In genomic region chr17:47652570-47652969, GRCh38 we compare ENCODE assay signal across 14 cellular contexts. TPM values are rescaled to one million over a fixed set of nuclear protein-coding genes. Genes with fewer than 3 reads are reported as not detected.
DNase-seq lines count a peak whose midpoint lies in the region; ATAC-seq, FAIRE-seq and TF ChIP-seq lines count a peak whose summit lies in the region.
"Had no signal": no experiment of that assay in that cellular context is flagged by ENCODE, and none has a peak within 500 bp of the region (broad histone marks: within the 10 kb centered on the region; RNA-seq: fewer than 3 reads in every experiment).

No MANE protein-coding gene starts in this region.

- POLR2A ChIA-PET in CD8-positive, alpha-beta memory T cell (lab: Charles Lee): no interaction called here

- no peak for TF ChIP-seq CTCF in astrocyte (IDR thresholded peaks at IDR 0.05; ENCODE audit: insufficient read depth, low read depth, low read length)

- no peak overlapping the region for H3K27ac ChIP-seq in CD8-positive, alpha-beta memory T cell (ENCODE audit: low read depth, low read length)
- H3K27ac ChIP-seq in Karpas-422 (ENCODE audit: low read length) (no peak overlapping the region), astrocyte (ENCODE audit: low read depth, low read length) (no peak overlapping the region), mesodermal cell (ENCODE audit: low read depth, low read length, severe bottlenecking) (no peak overlapping the region)
- H3K27ac ChIP-seq: prostate gland, uterus had no signal

- peaks cover 22% of the 10 kb centered on the region for H4K20me1 ChIP-seq in Karpas-422 (ENCODE audit: insufficient read depth, low read depth, low read length)
- H4K20me1 ChIP-seq in astrocyte (ENCODE audit: insufficient read depth, low read length): peaks cover 66% of the 10 kb centered on the region

- H3K9me2 ChIP-seq in Karpas-422 (replicated peaks; ENCODE audit: insufficient read depth, low read length): no peaks in the 10 kb centered on the region

- peaks cover 0 to 5% of the 10 kb centered on the region in 2 donors for H3K27me3 Mint-ChIP-seq in CD8-positive, alpha-beta memory T cell
- no peaks in the 10 kb centered on the region for H3K27me3 Mint-ChIP-seq in astrocyte (ENCODE audit: low read depth, unreplicated experiment)

- H3K4me1 ChIP-seq in CD8-positive, alpha-beta memory T cell (ENCODE audit: insufficient read depth, low read length): peaks cover 58% of the 10 kb centered on the region
- H3K4me1 ChIP-seq in Karpas-422 (ENCODE audit: low read length) (peaks cover 63% of the 10 kb centered on the region), astrocyte (ENCODE audit: insufficient read depth, low read length) (peaks cover 33% of the 10 kb centered on the region), mesodermal cell (ENCODE audit: control insufficient read depth, insufficient read depth, low read length, poor library complexity, severe bottlenecking) (peaks cover 16% of the 10 kb centered on the region)

- H3K4me1 Mint-ChIP-seq in CD8-positive, alpha-beta memory T cell: peaks cover 63 to 80% (median 78%) of the 10 kb centered on the region in 3 donors
- H3K4me1 Mint-ChIP-seq in astrocyte (ENCODE audit: low read depth, unreplicated experiment): peaks cover 40% of the 10 kb centered on the region

- H3K36me3 ChIP-seq in CD8-positive, alpha-beta memory T cell (ENCODE audit: insufficient read depth, low read length): peaks cover 44% of the 10 kb centered on the region
- H3K36me3 ChIP-seq in Karpas-422 (ENCODE audit: insufficient read depth, low read length) (peaks cover 61% of the 10 kb centered on the region), astrocyte (ENCODE audit: insufficient read depth, low read length) (peaks cover 53% of the 10 kb centered on the region), mesodermal cell (ENCODE audit: control insufficient read depth, insufficient read depth, low read length) (peaks cover 70% of the 10 kb centered on the region)
- H3K36me3 ChIP-seq: uterus had no signal

- no peaks in the 10 kb centered on the region for H3K9me3 Mint-ChIP-seq in CD8-positive, alpha-beta memory T cell
- no peaks in the 10 kb centered on the region for H3K9me3 Mint-ChIP-seq in astrocyte (ENCODE audit: unreplicated experiment)

- H3K4me2 ChIP-seq in Karpas-422 (ENCODE audit: low read depth, low read length, poor library complexity, severe bottlenecking) (peak overlapping the region; percentile 100), astrocyte (ENCODE audit: low read length) (peak overlapping the region; percentile 94)

- H3K36me3 Mint-ChIP-seq in CD8-positive, alpha-beta memory T cell: peaks cover 4 to 68% (median 19%) of the 10 kb centered on the region in 3 donors
- peaks cover 22% of the 10 kb centered on the region for H3K36me3 Mint-ChIP-seq in astrocyte (ENCODE audit: low read depth, unreplicated experiment)

- peak overlapping the region in 3 of 7 donors; percentile 24 to 55 (median 40) for H3K4me3 Mint-ChIP-seq in CD8-positive, alpha-beta memory T cell
- H3K4me3 Mint-ChIP-seq in astrocyte (ENCODE audit: unreplicated experiment): peak overlapping the region; percentile 98

- H3K27me3 ChIP-seq in CD8-positive, alpha-beta memory T cell (ENCODE audit: insufficient read depth, low read length, poor library complexity, severe bottlenecking): no peaks in the 10 kb centered on the region
- H3K27me3 ChIP-seq in Karpas-422 (ENCODE audit: low read length) (no peaks in the 10 kb centered on the region), astrocyte (ENCODE audit: insufficient read depth, low read length) (no peaks in the 10 kb centered on the region)
- H3K27me3 ChIP-seq: uterus had no signal

- no peak for FAIRE-seq in astrocyte (lab: Jason Lieb, UNC)

- no peak overlapping the region for H2AFZ ChIP-seq in Karpas-422 (ENCODE audit: low read length)
- no peak overlapping the region for H2AFZ ChIP-seq in astrocyte (ENCODE audit: low read depth, low read length)

- no peak for ATAC-seq in HG02840 (IDR thresholded peaks at IDR 0.05; ENCODE audit: low FRiP score, unreplicated experiment)
- no peak for ATAC-seq in HG02623 (IDR thresholded peaks at IDR 0.05; ENCODE audit: unreplicated experiment)

- H3K79me2 ChIP-seq in Karpas-422 (ENCODE audit: low read length) (peaks cover 67% of the 10 kb centered on the region), astrocyte (ENCODE audit: insufficient read depth, low read length) (peaks cover 71% of the 10 kb centered on the region)

- WGBS in mesodermal cell (ENCODE audit: insufficient coverage in 2 of 2), 2 experiments: 95 to 96% methylated on average over 3 to 4 of the region's 6 CpGs

- H3K4me3 ChIP-seq in CD8-positive, alpha-beta memory T cell (ENCODE audit: low read length): no peak overlapping the region
- H3K4me3 ChIP-seq in Karpas-422 (ENCODE audit: low read length) (no peak overlapping the region), astrocyte (ENCODE audit: insufficient read depth, low read depth, low read length) (peak overlapping the region; percentile 15), mesodermal cell (ENCODE audit: extremely low read depth, insufficient read depth, low read length, poor library complexity, severe bottlenecking) (peak overlapping the region; percentile 66)
- H3K4me3 ChIP-seq: prostate gland, uterus had no signal

- H3K27ac Mint-ChIP-seq in CD8-positive, alpha-beta memory T cell: peak overlapping the region in 6 of 8 donors; percentile 29 to 98 (median 64)
- H3K27ac Mint-ChIP-seq in astrocyte (ENCODE audit: unreplicated experiment): peak overlapping the region; percentile 53

- CTCF ChIA-PET in CD8-positive, alpha-beta memory T cell (lab: Charles Lee): interaction anchor here (11.6 kb wide), 1 partner anchor 12 kb away, joined by 82 read pairs; no protein-coding TSS in a partner anchor

- no peak overlapping the region for H3K9ac ChIP-seq in Karpas-422 (ENCODE audit: low read length)
- H3K9ac ChIP-seq in astrocyte (ENCODE audit: low read length): no peak overlapping the region

- DNase-seq in CD8-positive, alpha-beta memory T cell: no peak
- DNase-seq in Karpas-422 (no peak), astrocyte (ENCODE audit: low read depth) (no peak), NCI-H1417 treated with DMSO at 0.1 percent for 48 hours (lab: John Stamatoyannopoulos, UW) (no peak), NCI-H1105 treated with DMSO at 0.1 percent for 48 hours (lab: John Stamatoyannopoulos, UW) (no peak)
- DNase-seq: aorta, DMS53, GOT3, NCI-H1092, uterus had no signal

- no peaks in the 10 kb centered on the region for H3K9me3 ChIP-seq in CD8-positive, alpha-beta memory T cell (ENCODE audit: low read length)
- H3K9me3 ChIP-seq in Karpas-422 (ENCODE audit: low read length) (no peaks in the 10 kb centered on the region), astrocyte (ENCODE audit: insufficient read depth, low read depth, low read length) (no peaks in the 10 kb centered on the region), mesodermal cell (ENCODE audit: control insufficient read depth, low read length) (no peaks in the 10 kb centered on the region)
- H3K9me3 ChIP-seq: prostate gland, uterus had no signal

RNA-seq across cellular contexts. Expression of gene KPNB1, which starts 2.9 kb away (rescaled TPM):
- total RNA-seq in CD8-positive, alpha-beta memory T cell: 100 to 1,000 TPM; 907 to 915 TPM
- polyA plus RNA-seq in CD8-positive, alpha-beta memory T cell: 35.9 TPM
- 152 and 184 TPM in 2 replicates for total RNA-seq in Karpas-422 (2014; rRNA removed; shearing (Covaris generic); ENCODE audit: low replicate concordance)
- 467 and 491 TPM in 2 replicates for total RNA-seq in astrocyte
- polyA plus RNA-seq in mesodermal cell (2013, experiment 1 of 2): 379 TPM
- polyA plus RNA-seq in mesodermal cell (2013, experiment 2 of 2): 356 TPM

RNA-seq across cellular contexts. Expression of gene TBKBP1, which starts 41.4 kb away (rescaled TPM):
- total RNA-seq in CD8-positive, alpha-beta memory T cell: 1 to 10 TPM; 6.6 to 6.7 TPM
- polyA plus RNA-seq in CD8-positive, alpha-beta memory T cell: 1.8 TPM
- total RNA-seq in Karpas-422 (2014; rRNA removed; shearing (Covaris generic); ENCODE audit: low replicate concordance): 0.25 and 0.56 TPM in 2 replicates
- 26.7 and 28.2 TPM in 2 replicates for total RNA-seq in astrocyte
- polyA plus RNA-seq in mesodermal cell (2013, experiment 1 of 2): 21.4 TPM
- 16.4 TPM for polyA plus RNA-seq in mesodermal cell (2013, experiment 2 of 2)

Comparison
In these comparisons a context has a peak if more than half of its experiments do, and no peak if none do; other contexts are left out.
1. H3K4me3 ChIP-seq: peak in astrocyte (single experiment) and mesodermal cell (single experiment); none in CD8-positive, alpha-beta memory T cell (single experiment) and Karpas-422 (single experiment).